Comparison of ENCODE assay signal across 7 cellular contexts in the genomic region with DNA sequence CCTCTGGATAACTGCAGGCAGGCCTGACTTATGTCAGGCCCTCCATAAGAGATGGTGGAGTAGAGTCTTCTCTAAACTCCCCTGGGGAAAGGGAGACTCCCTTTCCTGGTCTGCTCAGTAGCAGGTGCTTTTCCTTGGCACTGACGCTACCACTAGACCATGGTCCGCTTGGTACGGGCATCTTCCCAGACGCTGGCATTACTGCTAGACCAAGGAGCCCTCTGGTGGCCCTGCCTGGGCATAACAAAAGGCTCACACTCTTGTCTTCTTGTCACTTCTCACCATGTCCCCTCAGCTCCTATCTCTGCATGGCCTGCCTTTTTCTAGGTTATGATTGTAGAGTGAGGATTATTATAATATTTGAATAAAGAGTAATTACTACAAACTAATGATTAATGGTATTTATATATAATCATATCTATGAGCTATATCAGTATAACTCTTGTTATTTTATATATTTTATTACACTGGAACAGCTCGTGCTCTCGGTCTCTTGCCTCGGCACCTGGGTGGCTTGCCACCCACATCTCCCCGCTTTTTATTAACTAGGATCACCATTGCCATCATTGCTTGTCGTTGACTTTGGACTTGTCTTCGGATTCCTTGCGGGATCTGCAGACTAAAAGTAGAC. TPM values are rescaled to one million over a fixed set of nuclear protein-coding genes. Genes with fewer than 3 reads are reported as not detected.
DNase-seq lines count a peak whose midpoint lies in the region; ATAC-seq, FAIRE-seq and TF ChIP-seq lines count a peak whose summit lies in the region.

No MANE protein-coding gene starts in this region.

- no peaks in the 10 kb centered on the region for H3K36me3 ChIP-seq in lower lobe of right lung

- no peaks in the 10 kb centered on the region for H3K27me3 ChIP-seq in lower lobe of right lung (ENCODE audit: low read depth)

- intact Hi-C loops in lower lobe of right lung (cut with DNase I), result no loop called here

- TF ChIP-seq CTCF in GM12864 (IDR thresholded peaks at IDR 0.05; ENCODE audit: low read depth, low read length, missing control alignments) (peak; percentile 88), WTC11 (IDR thresholded peaks at IDR 0.05) (peak; percentile 55), lower lobe of right lung (IDR thresholded peaks at IDR 0.05) (peak; percentile 74)

- CTCF ChIA-PET in WTC11 (lab: Charles Lee), result interaction anchor here (0.9 to 1.7 kb wide), 8 partner anchors 10 to 145 kb away, joined by 3 to 7 read pairs (median 6); partner anchors contain the start of genes ARL4D and DHX8

- POLR2A ChIA-PET in WTC11 (lab: Charles Lee), result no interaction called here

- no peak overlapping the region for H3K27ac Mint-ChIP-seq in WTC11

- ATAC-seq in WTC11, result no peak
- no peak for ATAC-seq in lower lobe of right lung

- no peak for DNase-seq in GM12864 (ENCODE audit: low read depth)
- peak; percentile 78 to 88 for DNase-seq in NCI-H2081 (lab: John Stamatoyannopoulos, UW)
- peak; percentile 77 for DNase-seq in WTC11 (ENCODE audit: low spot score)
- DNase-seq in cerebellar nuclear complex (lab: John Stamatoyannopoulos, UW), result peak; percentile 35 to 75
- peak; percentile 86 for DNase-seq in lower lobe of right lung
- peak; percentile 77 for DNase-seq in stimulated activated CD8-positive, alpha-beta memory T cell treated with anti-CD3 and anti-CD28 coated beads, Interleukin-4, amount 100 ng/mL, for 48 hours
- no peak for DNase-seq in GM19239 (ENCODE audit: insufficient read length, low spot score)

- H3K4me3 Mint-ChIP-seq in WTC11, result no peak overlapping the region

- H3K4me1 ChIP-seq in lower lobe of right lung, result peaks cover 8% of the 10 kb centered on the region

- H3K4me1 Mint-ChIP-seq in WTC11, result peaks cover 35% of the 10 kb centered on the region

- no peaks in the 10 kb centered on the region for H3K27me3 Mint-ChIP-seq in WTC11 (ENCODE audit: low read depth)

- H3K36me3 Mint-ChIP-seq in WTC11, result no peaks in the 10 kb centered on the region

- H3K9me3 Mint-ChIP-seq in WTC11, result no peaks in the 10 kb centered on the region

- H3K9me3 ChIP-seq in lower lobe of right lung, result no peaks in the 10 kb centered on the region

- H3K4me3 ChIP-seq in GM12864 (ENCODE audit: low read depth, low read length), result no peak overlapping the region
- H3K4me3 ChIP-seq in lower lobe of right lung, result no peak overlapping the region

- H3K27ac ChIP-seq in lower lobe of right lung, result no peak overlapping the region

- FAIRE-seq in GM19239 (lab: Jason Lieb, UNC), result no peak

TF ChIP-seq in WTC11, 78 proteins besides CTCF, POLR2A, EP300 and RAD21:
- TF ChIP-seq, protein P1, sequence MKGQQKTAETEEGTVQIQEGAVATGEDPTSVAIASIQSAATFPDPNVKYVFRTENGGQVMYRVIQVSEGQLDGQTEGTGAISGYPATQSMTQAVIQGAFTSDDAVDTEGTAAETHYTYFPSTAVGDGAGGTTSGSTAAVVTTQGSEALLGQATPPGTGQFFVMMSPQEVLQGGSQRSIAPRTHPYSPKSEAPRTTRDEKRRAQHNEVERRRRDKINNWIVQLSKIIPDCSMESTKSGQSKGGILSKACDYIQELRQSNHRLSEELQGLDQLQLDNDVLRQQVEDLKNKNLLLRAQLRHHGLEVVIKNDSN (CRISPR knock-in tag; IDR thresholded peaks at IDR 0.05), result no peak
- no peak for TF ChIP-seq KAT7 (CRISPR knock-in tag; IDR thresholded peaks at IDR 0.05; ENCODE audit: borderline replicate concordance)
- TF ChIP-seq MXD4 (CRISPR knock-in tag; IDR thresholded peaks at IDR 0.05; ENCODE audit: borderline replicate concordance), result no peak
- no peak for TF ChIP-seq ZNF317 (CRISPR knock-in tag; IDR thresholded peaks at IDR 0.05; ENCODE audit: borderline replicate concordance, low read depth)

RNA-seq across cellular contexts. Expression of gene ARL4D, which starts 59.8 kb away (rescaled TPM):
- total RNA-seq in WTC11 (2021) (11.9 to 13.4 TPM (median 13.0 TPM) in 3 replicates), lower lobe of right lung (12.9 TPM)

Comparison
In these comparisons a context has a peak if more than half of its experiments do, and no peak if none do; other contexts are left out.
1. DNase-seq: peak in NCI-H2081 (2 of 2), WTC11 (single experiment), cerebellar nuclear complex (2 of 2), lower lobe of right lung (single experiment) and stimulated activated CD8-positive, alpha-beta memory T cell treated with anti-CD3 and anti-CD28 coated beads, Interleukin-4, amount 100 ng/mL, for 48 hours (single experiment); none in GM12864 (single experiment) and GM19239 (single experiment).
2. Peak in every context shown above with its lines, with median percentiles within 50 percentile points of each other: CTCF ChIP-seq.